In the genomic region with DNA sequence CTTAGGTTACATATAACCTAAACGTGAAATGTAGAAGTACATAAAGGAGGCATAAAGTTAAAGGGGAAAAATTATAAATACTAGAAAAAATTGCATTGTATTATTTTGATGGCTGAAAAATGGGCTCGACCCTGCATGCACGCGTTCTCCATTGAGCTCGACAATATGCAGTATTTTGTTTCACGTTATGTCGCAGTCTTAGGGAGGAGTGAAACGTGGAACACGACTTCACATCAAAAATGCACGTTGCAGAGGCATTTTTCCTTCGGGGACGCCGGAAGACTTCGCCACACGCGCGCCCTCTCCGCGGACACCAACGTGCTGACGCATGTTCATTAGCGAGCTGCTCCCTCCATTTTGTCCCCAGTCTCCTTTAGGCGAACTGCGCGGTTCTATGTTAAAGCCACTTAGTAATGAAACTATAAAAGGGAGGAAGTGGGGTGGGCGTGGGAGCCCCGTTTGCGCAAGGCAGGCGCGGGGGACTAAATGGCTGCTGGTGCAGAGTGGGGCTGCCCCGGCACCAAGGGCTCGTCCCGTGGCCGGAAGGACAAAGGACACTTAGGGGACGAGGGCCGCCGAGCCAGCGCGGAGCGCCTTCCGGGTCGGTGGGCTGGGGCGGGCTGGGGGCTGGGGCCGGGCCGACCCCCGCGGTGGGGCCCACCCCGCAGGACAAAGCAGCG, we compare ENCODE assay signal across 1 cellular context.
TF ChIP-seq lines count a peak whose summit lies in the region.

No MANE protein-coding gene starts in this region.

TF ChIP-seq in HepG2, 621 proteins besides CTCF, POLR2A, EP300 and RAD21 (continued from another document and continues in another):
- TF ChIP-seq IRF1 (CRISPR knock-in tag; IDR thresholded peaks at IDR 0.05; ENCODE audit: low read depth) (0 out of 2 replicates have a peak, but pooled peaks have one; percentile 77), NPAS2 (CRISPR knock-in tag; IDR thresholded peaks at IDR 0.05; ENCODE audit: borderline replicate concordance) (no peak), ZNF737 (CRISPR knock-in tag; IDR thresholded peaks at IDR 0.05; ENCODE audit: borderline replicate concordance) (no peak), ZNF18 (CRISPR knock-in tag; IDR thresholded peaks at IDR 0.05; ENCODE audit: insufficient replicate concordance) (no peak), FOSL1 (CRISPR knock-in tag; IDR thresholded peaks at IDR 0.05; ENCODE audit: borderline replicate concordance) (no peak), ZNF33B (CRISPR knock-in tag; IDR thresholded peaks at IDR 0.05) (no peak), ZNF292 (CRISPR knock-in tag; IDR thresholded peaks at IDR 0.05; ENCODE audit: borderline replicate concordance, low read depth) (0 out of 2 replicates have a peak, but pooled peaks have one; percentile 27), ZNF547 (CRISPR knock-in tag; IDR thresholded peaks at IDR 0.05) (no peak; the same call in 1 of the 2 replicates), RFX5 (IDR thresholded peaks at IDR 0.05; ENCODE audit: low read depth, low read length) (no peak), ZNF124 (CRISPR knock-in tag; IDR thresholded peaks at IDR 0.05) (no peak), SOX13 (IDR thresholded peaks at IDR 0.05) (no peak; the same call in 1 of the 2 replicates), SOX13 (CRISPR knock-in tag; conservative IDR thresholded peaks at IDR 0.05 in 1 of 2, IDR thresholded peaks at IDR 0.05 in 1 of 2) (peak in 1 of 2 experiments; percentile 55; a peak in 1 of 4 replicates), ZNF883 (CRISPR knock-in tag; IDR thresholded peaks at IDR 0.05; ENCODE audit: not compliant biosample characterization) (peak; percentile 38), ZNF501 (CRISPR knock-in tag; IDR thresholded peaks at IDR 0.05) (peak; percentile 35), ZNF251 (CRISPR knock-in tag; IDR thresholded peaks at IDR 0.05) (no peak), ZNF740 (CRISPR knock-in tag; IDR thresholded peaks at IDR 0.05) (peak; percentile 67), ZNF34 (CRISPR knock-in tag; IDR thresholded peaks at IDR 0.05; ENCODE audit: borderline replicate concordance) (no peak), ZFP36 (IDR thresholded peaks at IDR 0.05; ENCODE audit: borderline replicate concordance, low read depth, low read length, partially characterized antibody) (peak; percentile 6), JUND (CRISPR knock-in tag; IDR thresholded peaks at IDR 0.05) (no peak), CSRNP2 (CRISPR knock-in tag; conservative IDR thresholded peaks at IDR 0.05; ENCODE audit: low read depth) (no peak), ZFAT (CRISPR knock-in tag; conservative IDR thresholded peaks at IDR 0.05) (no peak), ZNF230 (CRISPR knock-in tag; IDR thresholded peaks at IDR 0.05) (peak; percentile 38; the same call in 1 of the 2 replicates), ZNF280B (CRISPR knock-in tag; IDR thresholded peaks at IDR 0.05; ENCODE audit: borderline replicate concordance) (peak; percentile 49; the same call in 1 of the 2 replicates), U2AF2 (IDR thresholded peaks at IDR 0.05; ENCODE audit: low read depth, low read length) (peak; percentile 84; the same call in 1 of the 2 replicates), TEAD3 (CRISPR knock-in tag; optimal IDR thresholded peaks at IDR 0.05; ENCODE audit: borderline replicate concordance) (peak; percentile 5), EEA1 (CRISPR knock-in tag; IDR thresholded peaks at IDR 0.05; ENCODE audit: borderline replicate concordance) (no peak)
- TF ChIP-seq, protein P1, sequence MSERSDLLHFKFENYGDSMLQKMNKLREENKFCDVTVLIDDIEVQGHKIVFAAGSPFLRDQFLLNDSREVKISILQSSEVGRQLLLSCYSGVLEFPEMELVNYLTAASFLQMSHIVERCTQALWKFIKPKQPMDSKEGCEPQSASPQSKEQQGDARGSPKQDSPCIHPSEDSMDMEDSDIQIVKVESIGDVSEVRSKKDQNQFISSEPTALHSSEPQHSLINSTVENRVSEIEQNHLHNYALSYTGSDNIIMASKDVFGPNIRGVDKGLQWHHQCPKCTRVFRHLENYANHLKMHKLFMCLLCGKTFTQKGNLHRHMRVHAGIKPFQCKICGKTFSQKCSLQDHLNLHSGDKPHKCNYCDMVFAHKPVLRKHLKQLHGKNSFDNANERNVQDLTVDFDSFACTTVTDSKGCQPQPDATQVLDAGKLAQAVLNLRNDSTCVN (CRISPR knock-in tag; IDR thresholded peaks at IDR 0.05; ENCODE audit: borderline replicate concordance): peak; percentile 49; the same call in 1 of the 2 replicates
- TF ChIP-seq, protein P2, sequence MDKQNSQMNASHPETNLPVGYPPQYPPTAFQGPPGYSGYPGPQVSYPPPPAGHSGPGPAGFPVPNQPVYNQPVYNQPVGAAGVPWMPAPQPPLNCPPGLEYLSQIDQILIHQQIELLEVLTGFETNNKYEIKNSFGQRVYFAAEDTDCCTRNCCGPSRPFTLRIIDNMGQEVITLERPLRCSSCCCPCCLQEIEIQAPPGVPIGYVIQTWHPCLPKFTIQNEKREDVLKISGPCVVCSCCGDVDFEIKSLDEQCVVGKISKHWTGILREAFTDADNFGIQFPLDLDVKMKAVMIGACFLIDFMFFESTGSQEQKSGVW (CRISPR knock-in tag; IDR thresholded peaks at IDR 0.05; ENCODE audit: borderline replicate concordance): no peak
- TF ChIP-seq, protein P3, sequence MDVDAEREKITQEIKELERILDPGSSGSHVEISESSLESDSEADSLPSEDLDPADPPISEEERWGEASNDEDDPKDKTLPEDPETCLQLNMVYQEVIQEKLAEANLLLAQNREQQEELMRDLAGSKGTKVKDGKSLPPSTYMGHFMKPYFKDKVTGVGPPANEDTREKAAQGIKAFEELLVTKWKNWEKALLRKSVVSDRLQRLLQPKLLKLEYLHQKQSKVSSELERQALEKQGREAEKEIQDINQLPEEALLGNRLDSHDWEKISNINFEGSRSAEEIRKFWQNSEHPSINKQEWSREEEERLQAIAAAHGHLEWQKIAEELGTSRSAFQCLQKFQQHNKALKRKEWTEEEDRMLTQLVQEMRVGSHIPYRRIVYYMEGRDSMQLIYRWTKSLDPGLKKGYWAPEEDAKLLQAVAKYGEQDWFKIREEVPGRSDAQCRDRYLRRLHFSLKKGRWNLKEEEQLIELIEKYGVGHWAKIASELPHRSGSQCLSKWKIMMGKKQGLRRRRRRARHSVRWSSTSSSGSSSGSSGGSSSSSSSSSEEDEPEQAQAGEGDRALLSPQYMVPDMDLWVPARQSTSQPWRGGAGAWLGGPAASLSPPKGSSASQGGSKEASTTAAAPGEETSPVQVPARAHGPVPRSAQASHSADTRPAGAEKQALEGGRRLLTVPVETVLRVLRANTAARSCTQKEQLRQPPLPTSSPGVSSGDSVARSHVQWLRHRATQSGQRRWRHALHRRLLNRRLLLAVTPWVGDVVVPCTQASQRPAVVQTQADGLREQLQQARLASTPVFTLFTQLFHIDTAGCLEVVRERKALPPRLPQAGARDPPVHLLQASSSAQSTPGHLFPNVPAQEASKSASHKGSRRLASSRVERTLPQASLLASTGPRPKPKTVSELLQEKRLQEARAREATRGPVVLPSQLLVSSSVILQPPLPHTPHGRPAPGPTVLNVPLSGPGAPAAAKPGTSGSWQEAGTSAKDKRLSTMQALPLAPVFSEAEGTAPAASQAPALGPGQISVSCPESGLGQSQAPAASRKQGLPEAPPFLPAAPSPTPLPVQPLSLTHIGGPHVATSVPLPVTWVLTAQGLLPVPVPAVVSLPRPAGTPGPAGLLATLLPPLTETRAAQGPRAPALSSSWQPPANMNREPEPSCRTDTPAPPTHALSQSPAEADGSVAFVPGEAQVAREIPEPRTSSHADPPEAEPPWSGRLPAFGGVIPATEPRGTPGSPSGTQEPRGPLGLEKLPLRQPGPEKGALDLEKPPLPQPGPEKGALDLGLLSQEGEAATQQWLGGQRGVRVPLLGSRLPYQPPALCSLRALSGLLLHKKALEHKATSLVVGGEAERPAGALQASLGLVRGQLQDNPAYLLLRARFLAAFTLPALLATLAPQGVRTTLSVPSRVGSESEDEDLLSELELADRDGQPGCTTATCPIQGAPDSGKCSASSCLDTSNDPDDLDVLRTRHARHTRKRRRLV (CRISPR knock-in tag; IDR thresholded peaks at IDR 0.05): peak; percentile 80; the same call in 1 of the 2 replicates
- TF ChIP-seq, protein P4, sequence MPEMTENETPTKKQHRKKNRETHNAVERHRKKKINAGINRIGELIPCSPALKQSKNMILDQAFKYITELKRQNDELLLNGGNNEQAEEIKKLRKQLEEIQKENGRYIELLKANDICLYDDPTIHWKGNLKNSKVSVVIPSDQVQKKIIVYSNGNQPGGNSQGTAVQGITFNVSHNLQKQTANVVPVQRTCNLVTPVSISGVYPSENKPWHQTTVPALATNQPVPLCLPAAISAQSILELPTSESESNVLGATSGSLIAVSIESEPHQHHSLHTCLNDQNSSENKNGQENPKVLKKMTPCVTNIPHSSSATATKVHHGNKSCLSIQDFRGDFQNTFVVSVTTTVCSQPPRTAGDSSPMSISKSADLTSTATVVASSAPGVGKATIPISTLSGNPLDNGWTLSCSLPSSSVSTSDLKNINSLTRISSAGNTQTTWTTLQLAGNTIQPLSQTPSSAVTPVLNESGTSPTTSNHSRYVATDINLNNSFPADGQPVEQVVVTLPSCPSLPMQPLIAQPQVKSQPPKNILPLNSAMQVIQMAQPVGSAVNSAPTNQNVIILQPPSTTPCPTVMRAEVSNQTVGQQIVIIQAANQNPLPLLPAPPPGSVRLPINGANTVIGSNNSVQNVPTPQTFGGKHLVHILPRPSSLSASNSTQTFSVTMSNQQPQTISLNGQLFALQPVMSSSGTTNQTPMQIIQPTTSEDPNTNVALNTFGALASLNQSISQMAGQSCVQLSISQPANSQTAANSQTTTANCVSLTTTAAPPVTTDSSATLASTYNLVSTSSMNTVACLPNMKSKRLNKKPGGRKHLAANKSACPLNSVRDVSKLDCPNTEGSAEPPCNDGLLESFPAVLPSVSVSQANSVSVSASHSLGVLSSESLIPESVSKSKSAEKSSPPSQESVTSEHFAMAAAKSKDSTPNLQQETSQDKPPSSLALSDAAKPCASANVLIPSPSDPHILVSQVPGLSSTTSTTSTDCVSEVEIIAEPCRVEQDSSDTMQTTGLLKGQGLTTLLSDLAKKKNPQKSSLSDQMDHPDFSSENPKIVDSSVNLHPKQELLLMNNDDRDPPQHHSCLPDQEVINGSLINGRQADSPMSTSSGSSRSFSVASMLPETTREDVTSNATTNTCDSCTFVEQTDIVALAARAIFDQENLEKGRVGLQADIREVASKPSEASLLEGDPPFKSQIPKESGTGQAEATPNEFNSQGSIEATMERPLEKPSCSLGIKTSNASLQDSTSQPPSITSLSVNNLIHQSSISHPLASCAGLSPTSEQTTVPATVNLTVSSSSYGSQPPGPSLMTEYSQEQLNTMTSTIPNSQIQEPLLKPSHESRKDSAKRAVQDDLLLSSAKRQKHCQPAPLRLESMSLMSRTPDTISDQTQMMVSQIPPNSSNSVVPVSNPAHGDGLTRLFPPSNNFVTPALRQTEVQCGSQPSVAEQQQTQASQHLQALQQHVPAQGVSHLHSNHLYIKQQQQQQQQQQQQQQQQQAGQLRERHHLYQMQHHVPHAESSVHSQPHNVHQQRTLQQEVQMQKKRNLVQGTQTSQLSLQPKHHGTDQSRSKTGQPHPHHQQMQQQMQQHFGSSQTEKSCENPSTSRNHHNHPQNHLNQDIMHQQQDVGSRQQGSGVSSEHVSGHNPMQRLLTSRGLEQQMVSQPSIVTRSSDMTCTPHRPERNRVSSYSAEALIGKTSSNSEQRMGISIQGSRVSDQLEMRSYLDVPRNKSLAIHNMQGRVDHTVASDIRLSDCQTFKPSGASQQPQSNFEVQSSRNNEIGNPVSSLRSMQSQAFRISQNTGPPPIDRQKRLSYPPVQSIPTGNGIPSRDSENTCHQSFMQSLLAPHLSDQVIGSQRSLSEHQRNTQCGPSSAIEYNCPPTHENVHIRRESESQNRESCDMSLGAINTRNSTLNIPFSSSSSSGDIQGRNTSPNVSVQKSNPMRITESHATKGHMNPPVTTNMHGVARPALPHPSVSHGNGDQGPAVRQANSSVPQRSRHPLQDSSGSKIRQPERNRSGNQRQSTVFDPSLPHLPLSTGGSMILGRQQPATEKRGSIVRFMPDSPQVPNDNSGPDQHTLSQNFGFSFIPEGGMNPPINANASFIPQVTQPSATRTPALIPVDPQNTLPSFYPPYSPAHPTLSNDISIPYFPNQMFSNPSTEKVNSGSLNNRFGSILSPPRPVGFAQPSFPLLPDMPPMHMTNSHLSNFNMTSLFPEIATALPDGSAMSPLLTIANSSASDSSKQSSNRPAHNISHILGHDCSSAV (CRISPR knock-in tag; IDR thresholded peaks at IDR 0.05; ENCODE audit: borderline replicate concordance): 0 out of 2 replicates have a peak, but pooled peaks have one; percentile 24
